Comparison of ENCODE assay signal across 26 cellular contexts in genomic region chr5:128328479-128328878, GRCh38.
"Had no signal": no experiment of that assay in that cellular context is flagged by ENCODE, and none has a peak within 500 bp of the region (broad histone marks: within the 10 kb centered on the region; RNA-seq: fewer than 3 reads in every experiment).

No MANE protein-coding gene starts in this region.

- H3K27ac ChIP-seq: adrenal gland, ascending aorta, gastrocnemius medialis, pancreas, right lobe of liver, stomach, uterus had no signal

- ATAC-seq: activated CD4-positive, alpha-beta T cell treated with anti-CD3 and anti-CD28 coated beads for 36 hours; activated T-cell treated with anti-CD3 and anti-CD28 coated beads, Interleukin-2, amount 50 U/mL, for 4 hours; natural killer cell treated with Interleukin-12 subunit alpha and Interleukin-12 subunit beta and Interleukin-15 and Interleukin-18, amount 100 ng/mL, for 72 hours; pancreas; right lobe of liver; stimulated activated memory B cell treated with anti-CD40 and anti-IgM and Interleukin-4, amounts not matched to agents 10 μg/mL and 1 μg/mL and 100 μg/mL, for 72 hours; T-helper 17 cell had no signal

- DNase-seq: activated B cell treated with CpG ODN at 0.5 μM for 24 hours; activated CD4-positive, alpha-beta T cell treated with anti-CD3 and anti-CD28 coated beads for 36 hours; activated CD4-positive, alpha-beta T cell treated with anti-CD3 and anti-CD28 coated beads, Interleukin-2, amount 50 U/mL, for 48 hours; activated CD8-positive, alpha-beta memory T cell treated with anti-CD3 and anti-CD28 coated beads, Interleukin-2, amount 50 U/mL, for 48 hours; activated naive CD4-positive, alpha-beta T cell; activated T-cell treated with anti-CD3 and anti-CD28 coated beads, Interleukin-2, amount 50 U/mL, for 4 hours; adrenal gland; caudate nucleus; dermis blood vessel endothelial cell; effector CD8-positive, alpha-beta T cell; gastrocnemius medialis; head of caudate nucleus; kidney; pancreas; right lobe of liver; small intestine; stimulated activated CD4-positive, alpha-beta T cell treated with anti-CD3 and anti-CD28 coated beads, Interleukin-2, amount 100 ng/mL, for 24 hours; stomach; T-helper 17 cell; trophoblast cell had no signal

- FAIRE-seq: kidney, pancreas, small intestine had no signal

- H3K9me3 Mint-ChIP-seq: activated B cell treated with CpG ODN at 0.5 μM for 24 hours; activated T-helper 2 cell treated with anti-CD3 and anti-CD28 coated beads, Interferon-gamma antibody, Interleukin-2, Interleukin-4, amounts not matched to agents 10 μg/mL and 5 μg/mL and 100 μg/mL, durations not matched to agents 14 hours and 24 hours and 36 hours had no signal

- H3K4me3 Mint-ChIP-seq: activated B cell treated with CpG ODN at 0.5 μM for 24 hours; activated CD4-positive, alpha-beta T cell treated with anti-CD3 and anti-CD28 coated beads for 36 hours; activated naive CD8-positive, alpha-beta T cell; activated T-cell treated with anti-CD3 and anti-CD28 coated beads, Interleukin-2, amount 50 U/mL, for 4 hours; natural killer cell treated with Interleukin-12 subunit alpha and Interleukin-12 subunit beta and Interleukin-15 and Interleukin-18, amount 100 ng/mL, for 72 hours; stimulated activated memory B cell treated with anti-CD40 and anti-IgM and Interleukin-4, amounts not matched to agents 10 μg/mL and 1 μg/mL and 100 μg/mL, for 72 hours; T-helper 17 cell had no signal

- H3K27ac Mint-ChIP-seq: activated B cell treated with CpG ODN at 0.5 μM for 24 hours; activated CD4-positive, alpha-beta T cell treated with anti-CD3 and anti-CD28 coated beads for 36 hours; activated naive CD8-positive, alpha-beta T cell; activated T-helper 2 cell treated with anti-CD3 and anti-CD28 coated beads, Interferon-gamma antibody, Interleukin-2, Interleukin-4, amounts not matched to agents 10 μg/mL and 5 μg/mL and 100 μg/mL, durations not matched to agents 14 hours and 24 hours and 36 hours; natural killer cell treated with Interleukin-12 subunit alpha and Interleukin-12 subunit beta and Interleukin-15 and Interleukin-18, amount 100 ng/mL, for 72 hours; stimulated activated memory B cell treated with anti-CD40 and anti-IgM and Interleukin-4, amounts not matched to agents 10 μg/mL and 1 μg/mL and 100 μg/mL, for 72 hours; T-helper 17 cell had no signal

- H3K27me3 ChIP-seq: adrenal gland, ascending aorta, gastrocnemius medialis, right lobe of liver, stomach, uterus had no signal

- H3K27me3 Mint-ChIP-seq: natural killer cell treated with Interleukin-12 subunit alpha and Interleukin-12 subunit beta and Interleukin-15 and Interleukin-18, amount 100 ng/mL, for 72 hours; stimulated activated memory B cell treated with anti-CD40 and anti-IgM and Interleukin-4, amounts not matched to agents 10 μg/mL and 1 μg/mL and 100 μg/mL, for 72 hours; T-helper 17 cell had no signal

- H3K36me3 Mint-ChIP-seq: activated naive CD8-positive, alpha-beta T cell; natural killer cell treated with Interleukin-12 subunit alpha and Interleukin-12 subunit beta and Interleukin-15 and Interleukin-18, amount 100 ng/mL, for 72 hours; stimulated activated memory B cell treated with anti-CD40 and anti-IgM and Interleukin-4, amounts not matched to agents 10 μg/mL and 1 μg/mL and 100 μg/mL, for 72 hours had no signal

- H3K4me1 Mint-ChIP-seq: activated B cell treated with CpG ODN at 0.5 μM for 24 hours; activated CD4-positive, alpha-beta T cell treated with anti-CD3 and anti-CD28 coated beads for 36 hours; stimulated activated memory B cell treated with anti-CD40 and anti-IgM and Interleukin-4, amounts not matched to agents 10 μg/mL and 1 μg/mL and 100 μg/mL, for 72 hours; T-helper 17 cell had no signal

- H3K9me3 ChIP-seq: adrenal gland, ascending aorta, gastrocnemius medialis, pancreas, right lobe of liver, stomach, uterus had no signal

- H3K36me3 ChIP-seq: adrenal gland, ascending aorta, gastrocnemius medialis, pancreas, right lobe of liver, stomach, uterus had no signal

- H3K4me3 ChIP-seq: adrenal gland, ascending aorta, pancreas, right lobe of liver, stomach, uterus had no signal

- H3K4me1 ChIP-seq: adrenal gland, ascending aorta, pancreas, right lobe of liver, stomach, uterus had no signal
